ENCODE assay signal across 1 cellular context in genomic region chr7:101856488-101857357, GRCh38.
TF ChIP-seq lines count a peak whose summit lies in the region.

No MANE protein-coding gene starts in this region.

TF ChIP-seq in HepG2, 621 proteins besides CTCF, POLR2A, EP300 and RAD21 (continued from another document and continues in another):
- TF ChIP-seq PAXIP1 (CRISPR knock-in tag; conservative IDR thresholded peaks at IDR 0.05) (peak; percentile 66), ZBTB4 (CRISPR knock-in tag; IDR thresholded peaks at IDR 0.05; ENCODE audit: borderline replicate concordance) (no peak; the same call in 1 of the 2 replicates), ZNF768 (CRISPR knock-in tag; IDR thresholded peaks at IDR 0.05) (peak; percentile 93), ZNF740 (CRISPR knock-in tag; IDR thresholded peaks at IDR 0.05) (no peak), ZNF772 (CRISPR knock-in tag; IDR thresholded peaks at IDR 0.05) (peak; percentile 70; the same call in 1 of the 2 replicates), ZNF580 (CRISPR knock-in tag; IDR thresholded peaks at IDR 0.05; ENCODE audit: borderline replicate concordance, low read depth) (no peak), MXI1 (IDR thresholded peaks at IDR 0.05; ENCODE audit: borderline replicate concordance, low read depth, low read length) (peak; percentile 70; the same call in 1 of the 3 replicates), ZNF430 (CRISPR knock-in tag; IDR thresholded peaks at IDR 0.05) (0 out of 2 replicates have a peak, but pooled peaks have one; percentile 61), CHD2 (IDR thresholded peaks at IDR 0.05; ENCODE audit: low read depth, low read length) (0 out of 2 replicates have a peak, but pooled peaks have one; percentile 14), IKZF1 (IDR thresholded peaks at IDR 0.05) (no peak), ZNF512B (CRISPR knock-in tag; IDR thresholded peaks at IDR 0.05; ENCODE audit: borderline replicate concordance) (no peak), ZNF614 (CRISPR knock-in tag; IDR thresholded peaks at IDR 0.05; ENCODE audit: borderline replicate concordance) (0 out of 2 replicates have a peak, but pooled peaks have one; percentile 23), MTA3 (CRISPR knock-in tag; IDR thresholded peaks at IDR 0.05) (no peak), ZBTB21 (CRISPR knock-in tag; IDR thresholded peaks at IDR 0.05) (peak; percentile 57; the same call in 1 of the 2 replicates), ZBTB34 (CRISPR knock-in tag; IDR thresholded peaks at IDR 0.05) (no peak), FUBP1 (CRISPR knock-in tag; IDR thresholded peaks at IDR 0.05; ENCODE audit: borderline replicate concordance) (no peak), CEBPB (IDR thresholded peaks at IDR 0.05; ENCODE audit: borderline replicate concordance, low read depth, low read length) (no peak), HDAC1 (CRISPR knock-in tag; IDR thresholded peaks at IDR 0.05) (peak; percentile 56; the same call in 1 of the 2 replicates), ZFX (CRISPR knock-in tag; IDR thresholded peaks at IDR 0.05; ENCODE audit: low read depth) (peak; percentile 82), ATF7-NPFF (CRISPR knock-in tag; IDR thresholded peaks at IDR 0.05; ENCODE audit: low read depth) (0 out of 2 replicates have a peak, but pooled peaks have one; percentile 49), ZNF337 (CRISPR knock-in tag; IDR thresholded peaks at IDR 0.05; ENCODE audit: borderline replicate concordance, low read depth) (no peak), ZNF121 (CRISPR knock-in tag; IDR thresholded peaks at IDR 0.05) (peak; percentile 93), CREB1 (IDR thresholded peaks at IDR 0.05) (no peak), CREB1 (CRISPR knock-in tag; IDR thresholded peaks at IDR 0.05) (no peak), CBX1 (IDR thresholded peaks at IDR 0.05; ENCODE audit: low read depth) (peak; percentile 40), TFE3 (CRISPR knock-in tag; IDR thresholded peaks at IDR 0.05) (peak; percentile 89), MYC (CRISPR knock-in tag; IDR thresholded peaks at IDR 0.05; ENCODE audit: borderline replicate concordance) (peak; percentile 70; the same call in 1 of the 2 replicates), HINFP (CRISPR knock-in tag; IDR thresholded peaks at IDR 0.05; ENCODE audit: low read depth) (no peak; the same call in 1 of the 2 replicates), ZSCAN29 (CRISPR knock-in tag; conservative IDR thresholded peaks at IDR 0.05) (no peak), ZNF674 (CRISPR knock-in tag; IDR thresholded peaks at IDR 0.05; ENCODE audit: low read depth) (no peak), ZNF644 (CRISPR knock-in tag; IDR thresholded peaks at IDR 0.05; ENCODE audit: low read depth) (0 out of 2 replicates have a peak, but pooled peaks have one; percentile 58), NFE2L1 (CRISPR knock-in tag; IDR thresholded peaks at IDR 0.05; ENCODE audit: borderline replicate concordance) (no peak), ZNF777 (CRISPR knock-in tag; IDR thresholded peaks at IDR 0.05) (no peak), ZBTB10 (CRISPR knock-in tag; IDR thresholded peaks at IDR 0.05; ENCODE audit: borderline replicate concordance) (no peak), ZNF264 (CRISPR knock-in tag; IDR thresholded peaks at IDR 0.05) (peak; percentile 67), ZBTB7B (CRISPR knock-in tag; IDR thresholded peaks at IDR 0.05) (peak; percentile 25; the same call in 1 of the 2 replicates)
